In the genomic region with DNA sequence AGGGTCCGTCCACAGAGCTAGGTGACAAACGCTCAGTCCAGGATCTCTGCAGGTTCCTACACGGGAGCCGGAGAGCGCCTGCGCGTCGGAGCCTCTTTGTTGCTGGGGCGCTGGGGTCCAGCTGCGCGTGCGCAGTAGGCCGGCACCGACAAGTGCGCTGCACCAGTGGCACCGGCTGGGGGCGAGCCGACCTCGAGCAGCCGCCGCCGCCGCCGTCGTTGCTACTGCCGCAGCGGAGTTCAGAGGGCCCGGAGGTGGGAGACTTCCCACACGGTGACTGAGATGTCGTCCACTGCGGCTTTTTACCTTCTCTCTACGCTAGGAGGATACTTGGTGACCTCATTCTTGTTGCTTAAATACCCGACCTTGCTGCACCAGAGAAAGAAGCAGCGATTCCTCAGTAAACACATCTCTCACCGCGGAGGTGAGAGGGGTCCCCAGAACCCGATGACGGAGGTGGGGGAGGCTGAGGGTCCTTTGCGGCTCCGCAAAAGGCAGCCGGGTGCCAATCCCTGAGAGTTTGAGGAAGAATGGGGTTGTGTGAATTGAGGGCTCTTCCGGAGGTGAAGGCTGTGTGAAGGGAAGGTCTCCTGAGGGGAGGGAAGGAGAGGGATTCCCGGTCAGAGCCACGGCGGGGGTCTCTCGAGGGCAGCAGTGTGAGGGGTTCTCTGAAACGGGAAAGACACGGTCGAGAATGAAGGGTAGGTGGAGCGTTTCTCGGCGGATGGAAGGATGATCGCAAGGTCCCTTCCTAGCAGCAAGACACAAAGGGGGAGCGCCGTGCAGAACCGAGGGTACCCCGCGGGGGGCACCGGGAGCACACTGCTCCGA, we compare ENCODE assay signal across 8 cellular contexts. TPM values are rescaled to one million over a fixed set of nuclear protein-coding genes. Genes with fewer than 3 reads are reported as not detected.
DNase-seq lines count a peak whose midpoint lies in the region; ATAC-seq and TF ChIP-seq lines count a peak whose summit lies in the region.

GDPD1 (plus strand) TSS at position 184 of the 831 bp plus-strand sequence; CDS start at position 283, 99 bp downstream.

- H3K27ac Mint-ChIP-seq in neural crest cell (ENCODE audit: unreplicated experiment) = peak within 1 kb of the TSS; percentile 98

- H3K4me1 ChIP-seq in HAP-1 (peaks cover 12% of the 10 kb centered on the region), foreskin keratinocyte (no peaks in the 10 kb centered on the region), stomach (peaks cover 0 to 19% (median 9%) of the 10 kb centered on the region in 4 donors)

- H3K36me3 Mint-ChIP-seq in neural crest cell (ENCODE audit: low read depth) = no peaks in the 10 kb centered on the region

- H3K4me3 ChIP-seq in HAP-1 (peak within 1 kb of the TSS; percentile 68), stomach (peak within 1 kb of the TSS; percentile 78 to 87 (median 80))

- ATAC-seq in foreskin keratinocyte = peak; percentile 97

- no peaks in the 10 kb centered on the region for H3K9me3 Mint-ChIP-seq in neural crest cell

- no peaks in the 10 kb centered on the region for H3K9me3 ChIP-seq in HAP-1
- no peaks in the 10 kb centered on the region for H3K9me3 ChIP-seq in stomach

- in situ Hi-C loops in HAP-1 (cut with MboI; ENCODE audit: low sequenced_read_pairs) = no loop called here

- no peaks in the 10 kb centered on the region for H3K27me3 Mint-ChIP-seq in neural crest cell (ENCODE audit: low read depth)

- H3K4me3 Mint-ChIP-seq in neural crest cell = peak within 1 kb of the TSS; percentile 95

- intact Hi-C loops in stomach (cut with DNase I; ENCODE audit: low total_unique reads) = no loop called here

- DNase-seq in GF-D8 (lab: John Stamatoyannopoulos, UW) (peak; percentile 75), HAP-1 (ENCODE audit: low spot score in 2 of 2) (peak; percentile 92 to 97), M059J (ENCODE audit: low read depth) (peak; percentile 89), activated gamma-delta T cell (lab: John Stamatoyannopoulos, UW) (peak; percentile 98), foreskin keratinocyte (peak; percentile 41 to 74), neural crest cell (ENCODE audit: low read depth, low spot score) (peak; percentile 95), stomach (peak; percentile 99)

- no peak for TF ChIP-seq EP300 in stomach (IDR thresholded peaks at IDR 0.05)

- 0 to 1% (median 0%) methylated on average over 47 to 60 of the region's 60 CpGs for WGBS in stomach, 5 donors

- TF ChIP-seq POLR2A in Raji (IDR thresholded peaks at IDR 0.05; ENCODE audit: insufficient read depth, low read depth, low read length) (peak; percentile 81), stomach (IDR thresholded peaks at IDR 0.05) (no peak)

- H3K27me3 ChIP-seq in HAP-1 (ENCODE audit: low read depth) (no peaks in the 10 kb centered on the region), foreskin keratinocyte (no peaks in the 10 kb centered on the region), stomach (no peaks in the 10 kb centered on the region)

- TF ChIP-seq CTCF in foreskin keratinocyte (conservative IDR thresholded peaks at IDR 0.05) = peak; percentile 88
- peak; percentile 74 for TF ChIP-seq CTCF in neural crest cell (conservative IDR thresholded peaks at IDR 0.05)
- peak in 5 of 7 experiments; percentile 51 to 88 (median 78) for TF ChIP-seq CTCF in stomach (IDR thresholded peaks at IDR 0.05)

- no peaks in the 10 kb centered on the region; the same call in 1 of the 2 replicates for H3K36me3 ChIP-seq in HAP-1 (replicated peaks)
- H3K36me3 ChIP-seq in stomach = peaks cover 0 to 2% (median under 1%) of the 10 kb centered on the region in 4 donors

- H3K4me1 Mint-ChIP-seq in neural crest cell = peaks cover 18% of the 10 kb centered on the region

- no peak within 1 kb of the TSS for H3K27ac ChIP-seq in foreskin keratinocyte
- H3K27ac ChIP-seq in stomach = peak within 1 kb of the TSS; percentile 42 to 88 (median 85)

RNA-seq across cellular contexts. Expression of gene GDPD1, which starts in this region (rescaled TPM):
- total RNA-seq in M059J (2014; rRNA removed; shearing (Covaris generic)) = 2.9 TPM in 1 of 2 replicates, not detected in the other
- total RNA-seq in foreskin keratinocyte = 1.3 and 2.2 TPM in 2 replicates
- 0.56 and 0.66 TPM in 2 replicates for polyA plus RNA-seq in foreskin keratinocyte
- 10.7 and 13.4 TPM in 2 replicates for total RNA-seq in neural crest cell
- 1 to 10 TPM in 3 of 5 donors, not detected in 2; 1.7 to 8.6 (median 2.3) TPM for total RNA-seq in stomach
- 1 to 10 TPM in 2 of 3 donors, under 1 TPM in 1; 0.40 to 1.8 (median 1.2) TPM for polyA plus RNA-seq in stomach
